Comparison of ENCODE assay signal across 21 cellular contexts in the genomic region with DNA sequence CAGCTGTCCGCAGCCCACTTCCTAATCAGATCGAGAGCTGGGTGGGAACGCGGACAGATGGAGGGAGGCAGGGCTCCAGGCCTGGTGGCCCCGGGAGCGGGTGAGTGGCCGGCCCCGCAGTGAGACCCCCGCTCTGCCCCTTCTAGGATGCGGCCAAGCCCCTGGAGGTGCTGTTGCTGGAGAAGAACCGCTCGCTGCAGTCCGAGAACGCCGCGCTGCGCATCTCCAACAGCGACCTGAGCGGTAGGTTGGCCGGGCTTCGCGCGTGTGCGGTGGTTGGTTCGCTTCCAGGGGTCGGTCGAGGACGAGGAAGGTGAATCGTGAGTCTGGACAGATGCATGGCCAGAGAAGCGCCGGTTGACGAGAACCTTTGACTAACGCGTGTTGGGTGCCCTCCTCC.
DNase-seq lines count a peak whose midpoint lies in the region; ATAC-seq, FAIRE-seq and TF ChIP-seq lines count a peak whose summit lies in the region.
"Had no signal": no experiment of that assay in that cellular context is flagged by ENCODE, and none has a peak within 500 bp of the region (broad histone marks: within the 10 kb centered on the region; RNA-seq: fewer than 3 reads in every experiment).

No MANE protein-coding gene starts in this region.

- H3K9ac ChIP-seq in HepG2 (ENCODE audit: insufficient read depth, low read depth, low read length) = no peak overlapping the region
- H3K9ac ChIP-seq in K562 (ENCODE audit: insufficient read depth in 1 of 2, low read depth in 2 of 2, low read length in 2 of 2) = 0 out of 4 replicates have a peak overlapping the region, but pooled peaks of 1 of the 2 experiments have one; percentile 15
- H3K9ac ChIP-seq: BLaER1 treated with 17β-estradiol and CSF1 and Interleukin-3, amounts not matched to agents 10 nM and 100 nM had no signal

- CTCF ChIA-PET in HepG2 (lab: Yijun Ruan, JAX; ENCODE audit: low intra/inter-chr PET ratio, low total read pairs) (no interaction called here), K562 (lab: Yijun Ruan, JAX; ENCODE audit: low intra/inter-chr PET ratio) (no interaction called here)

- no peaks in the 10 kb centered on the region for H3K9me1 ChIP-seq in K562 (ENCODE audit: control insufficient read depth, insufficient read depth, low read length)

- TF ChIP-seq POLR2A in HepG2 (IDR thresholded peaks at IDR 0.05; ENCODE audit: insufficient read depth in 1 of 2, low read depth in 2 of 2, low read length in 2 of 2) = no peak
- TF ChIP-seq POLR2A in right lobe of liver (IDR thresholded peaks at IDR 0.05) = no peak
- no peak for TF ChIP-seq POLR2A in K562 (conservative IDR thresholded peaks at IDR 0.05)

- TF ChIP-seq CTCF in HepG2 (CRISPR knock-in tag; IDR thresholded peaks at IDR 0.05) (no peak), right lobe of liver (IDR thresholded peaks at IDR 0.05) (no peak), K562 (IDR thresholded peaks at IDR 0.05 in 2 of 3, conservative IDR thresholded peaks at IDR 0.05 in 1 of 3; ENCODE audit: insufficient read depth in 2 of 3, low read depth in 1 of 3, low read length in 3 of 3) (no peak)

- no peak for TF ChIP-seq RAD21 in HepG2 (CRISPR knock-in tag; IDR thresholded peaks at IDR 0.05)
- TF ChIP-seq RAD21 in K562 (CRISPR knock-in tag; conservative IDR thresholded peaks at IDR 0.05 in 1 of 2, IDR thresholded peaks at IDR 0.05 in 1 of 2) = no peak

- no peak for DNase-seq in HepG2 (ENCODE audit: low spot score)
- no peak for DNase-seq in right lobe of liver
- DNase-seq in K562 (ENCODE audit: extremely low read depth in 1 of 4, low spot score in 3 of 4) = no peak
- no peak for DNase-seq in NCI-H2081 (lab: John Stamatoyannopoulos, UW)
- DNase-seq: AML-193; CD4-positive, alpha-beta T cell; CD8-positive, alpha-beta T cell; DMS 273 treated with DMSO at 0.1 percent for 48 hours; DMS153; DMS53; DMS79; DND-41; EL; GDM1 had no signal

- H3K4me1 ChIP-seq in HepG2 (ENCODE audit: insufficient read depth, low read length) = no peaks in the 10 kb centered on the region
- H3K4me1 ChIP-seq in right lobe of liver = no peaks in the 10 kb centered on the region
- H3K4me1 ChIP-seq in K562 (replicated peaks in 1 of 2; ENCODE audit: control insufficient read depth in 2 of 2, insufficient read depth in 2 of 2, low read length in 2 of 2) = peaks cover 0 to 7% of the 10 kb centered on the region in 2 experiments; a peak in 1 of 5 replicates
- H3K4me1 ChIP-seq: A549 had no signal

- in situ Hi-C loops in HepG2 (cut with HindIII; ENCODE audit: extremely low pct_ligation_motif_present, low pct_unique_long_range_greater_than_20kb) = no loop called here
- in situ Hi-C loops in K562 (cut with MboI) = no loop called here

- no peak overlapping the region for H3K4me3 ChIP-seq in HepG2 (replicated peaks in 1 of 3; ENCODE audit: insufficient read depth in 1 of 3, low read depth in 2 of 3, low read length in 3 of 3)
- H3K4me3 ChIP-seq in right lobe of liver = no peak overlapping the region
- H3K4me3 ChIP-seq in K562 = no peak overlapping the region
- H3K4me3 ChIP-seq: A549; BLaER1 treated with 17β-estradiol and CSF1 and Interleukin-3, amounts not matched to agents 10 nM and 100 nM had no signal

- H3K4me2 ChIP-seq in HepG2 (ENCODE audit: low read depth, low read length) (no peak overlapping the region), K562 (ENCODE audit: insufficient read depth, low read length) (no peak overlapping the region)
- H3K4me2 ChIP-seq: A549; BLaER1 treated with 17β-estradiol and CSF1 and Interleukin-3, amounts not matched to agents 10 nM and 100 nM had no signal

- H4K20me1 ChIP-seq in HepG2 (ENCODE audit: insufficient read depth, low read length) (no peaks in the 10 kb centered on the region), K562 (replicated peaks; ENCODE audit: control insufficient read depth, insufficient read depth, low read length) (peaks cover 7% of the 10 kb centered on the region; the same call in 1 of the 2 replicates)

- H3K79me2 ChIP-seq in HepG2 (ENCODE audit: insufficient read depth, low read length) (no peaks in the 10 kb centered on the region), K562 (ENCODE audit: control insufficient read depth, insufficient read depth, low read length) (no peaks in the 10 kb centered on the region)

- H3K9me3 ChIP-seq in HepG2 (ENCODE audit: low read length) (no peaks in the 10 kb centered on the region), right lobe of liver (no peaks in the 10 kb centered on the region), K562 (replicated peaks; ENCODE audit: control insufficient read depth, insufficient read depth, low read depth, low read length) (no peaks in the 10 kb centered on the region)
- H3K9me3 ChIP-seq: A549; BLaER1 treated with 17β-estradiol and CSF1 and Interleukin-3, amounts not matched to agents 10 nM and 100 nM had no signal

- POLR2A ChIA-PET in HepG2 (lab: Yijun Ruan, JAX) (no interaction called here), K562 (lab: Yijun Ruan, JAX) (interaction anchor here (0.6 to 1.0 kb wide), 2 partner anchors 10 to 686 kb away, joined by 3 to 4 read pairs; no protein-coding TSS in a partner anchor)

- ATAC-seq in HepG2 (no peak), right lobe of liver (no peak), K562 (no peak), GM21390 (IDR thresholded peaks at IDR 0.05; ENCODE audit: unreplicated experiment) (no peak)
- ATAC-seq: CD8-positive, alpha-beta T cell had no signal

- H3K36me3 ChIP-seq in HepG2 (replicated peaks in 1 of 2; ENCODE audit: control insufficient read depth in 1 of 2, insufficient read depth in 2 of 2, low read length in 2 of 2) (peaks cover 13 to 76% of the 10 kb centered on the region in 2 experiments), right lobe of liver (peaks cover 0 to 45% (median 4%) of the 10 kb centered on the region in 4 donors), K562 (ENCODE audit: control insufficient read depth, insufficient read depth, low read length) (peaks cover 82% of the 10 kb centered on the region)

- H3K27me3 ChIP-seq in HepG2 (ENCODE audit: control insufficient read depth in 1 of 2, insufficient read depth in 2 of 2, low read length in 2 of 2) = no peaks in the 10 kb centered on the region
- no peaks in the 10 kb centered on the region for H3K27me3 ChIP-seq in right lobe of liver
- H3K27me3 ChIP-seq in K562 (ENCODE audit: control insufficient read depth in 2 of 2, insufficient read depth in 2 of 2, low read length in 2 of 2) = no peaks in the 10 kb centered on the region
- H3K27me3 ChIP-seq: BLaER1 treated with 17β-estradiol and CSF1 and Interleukin-3, amounts not matched to agents 10 nM and 100 nM had no signal

- TF ChIP-seq EP300 in HepG2 (IDR thresholded peaks at IDR 0.05; ENCODE audit: low read depth in 2 of 2, low read length in 2 of 2) (no peak), HepG2 (CRISPR knock-in tag; IDR thresholded peaks at IDR 0.05; ENCODE audit: borderline replicate concordance) (no peak), K562 (IDR thresholded peaks at IDR 0.05; ENCODE audit: low read length) (no peak)

- H2AFZ ChIP-seq in HepG2 (ENCODE audit: low read length) = no peak overlapping the region
- no peak overlapping the region for H2AFZ ChIP-seq in K562 (ENCODE audit: low read depth, low read length)

- intact Hi-C loops in HepG2 (cut with micrococcal nuclease; ENCODE audit: unreplicated experiment) (no loop called here), right lobe of liver (cut with DNase I) (no loop called here), K562 (cut with micrococcal nuclease) (no loop called here)

- H3K27ac ChIP-seq in HepG2 (ENCODE audit: extremely low read length, insufficient read depth, low read length) (no peak overlapping the region), right lobe of liver (no peak overlapping the region), K562 (ENCODE audit: extremely low read depth, low read depth, low read length) (no peak overlapping the region)
- H3K27ac ChIP-seq: 22Rv1; A549; BLaER1 treated with 17β-estradiol and CSF1 and Interleukin-3, amounts not matched to agents 10 nM and 100 nM; C4-2B had no signal

- BruUV-seq in HepG2 (replicated peaks; lab: Mats Ljungman, UMichigan) (no TSS peak), K562 (replicated peaks; lab: Mats Ljungman, UMichigan) (no TSS peak)

- 98% methylated on average over 23 of the region's 34 CpGs for whole genome bisulfite sequencing in HepG2 (ENCODE audit: low lambda C conversion rate)
- 96% methylated on average over 14 of the region's 34 CpGs for WGBS in right lobe of liver (ENCODE audit: insufficient coverage, low coverage, low lambda C conversion rate, missing lambda C conversion rate)
- WGBS in K562 (ENCODE audit: insufficient coverage, low coverage, missing lambda C conversion rate) = 93% methylated on average over 30 of the region's 34 CpGs

- FAIRE-seq in HepG2 (lab: Jason Lieb, UNC) (no peak), K562 (lab: Jason Lieb, UNC) (no peak)
- FAIRE-seq: A549, GM12891, GM19239 had no signal

TF ChIP-seq in HepG2, 621 proteins besides CTCF, POLR2A, EP300 and RAD21 (continues in another document):
- 0 out of 2 replicates have a peak, but pooled peaks have one; percentile 12 for TF ChIP-seq ZBTB38 (CRISPR knock-in tag; IDR thresholded peaks at IDR 0.05)
- TF ChIP-seq, protein P1, sequence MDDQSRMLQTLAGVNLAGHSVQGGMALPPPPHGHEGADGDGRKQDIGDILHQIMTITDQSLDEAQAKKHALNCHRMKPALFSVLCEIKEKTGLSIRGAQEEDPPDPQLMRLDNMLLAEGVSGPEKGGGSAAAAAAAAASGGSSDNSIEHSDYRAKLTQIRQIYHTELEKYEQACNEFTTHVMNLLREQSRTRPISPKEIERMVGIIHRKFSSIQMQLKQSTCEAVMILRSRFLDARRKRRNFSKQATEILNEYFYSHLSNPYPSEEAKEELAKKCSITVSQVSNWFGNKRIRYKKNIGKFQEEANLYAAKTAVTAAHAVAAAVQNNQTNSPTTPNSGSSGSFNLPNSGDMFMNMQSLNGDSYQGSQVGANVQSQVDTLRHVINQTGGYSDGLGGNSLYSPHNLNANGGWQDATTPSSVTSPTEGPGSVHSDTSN (CRISPR knock-in tag; IDR thresholded peaks at IDR 0.05; ENCODE audit: borderline replicate concordance) = no peak

TF ChIP-seq in K562, 482 proteins besides CTCF, POLR2A, EP300 and RAD21:
- TF ChIP-seq CHD2 (IDR thresholded peaks at IDR 0.05; ENCODE audit: low read depth, low read length) (no peak), PHB2 (IDR thresholded peaks at IDR 0.05; ENCODE audit: low read depth) (no peak), RBM22 (IDR thresholded peaks at IDR 0.05; ENCODE audit: low read depth, low read length, poor library complexity, severe bottlenecking) (peak; percentile 79)
